In the genomic region with DNA sequence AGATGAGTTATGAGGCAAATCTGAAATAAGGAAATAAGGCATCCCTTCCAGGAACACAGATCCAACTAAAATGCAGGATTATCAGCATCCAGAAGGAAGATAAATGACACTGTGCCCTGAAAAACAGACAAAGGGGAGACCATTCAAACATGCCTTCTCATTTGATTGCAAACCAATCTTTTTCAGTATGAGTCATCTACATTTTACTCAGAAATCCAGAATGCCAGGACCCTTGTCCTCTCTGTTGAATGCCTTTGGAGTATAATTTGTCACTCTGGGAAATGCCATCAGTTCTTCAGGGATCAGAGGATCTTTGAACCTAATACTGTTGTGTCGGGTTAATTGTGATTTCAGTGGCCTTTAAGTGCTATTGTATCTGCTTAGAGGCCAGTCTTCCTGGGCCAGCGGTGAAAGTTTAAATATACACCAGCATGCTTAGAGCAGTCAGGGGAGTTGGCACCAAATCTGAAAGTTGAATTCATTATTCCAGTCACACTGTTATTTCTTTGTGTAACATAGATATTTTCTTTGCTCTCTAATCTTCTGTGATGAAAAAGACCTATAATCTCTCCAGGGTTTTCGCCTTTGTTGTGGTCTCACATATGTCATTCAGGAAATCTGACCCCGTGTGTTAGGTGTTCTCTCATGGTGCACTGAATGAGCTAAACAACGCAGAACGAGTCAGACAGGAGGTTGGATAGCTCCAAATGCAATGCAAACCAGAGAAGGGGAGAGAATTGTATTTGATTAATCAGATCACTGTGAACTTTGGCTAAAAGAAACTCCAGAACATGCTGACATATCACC, we compare ENCODE assay signal across 14 cellular contexts.
A peak's percentile ranks its signal among the peaks of the same experiment; 100 is the strongest.
DNase-seq lines count a peak whose midpoint lies in the region; ATAC-seq and TF ChIP-seq lines count a peak whose summit lies in the region.
"Had no signal": no experiment of that assay in that cellular context is flagged by ENCODE, and none has a peak within 500 bp of the region (broad histone marks: within the 10 kb centered on the region; RNA-seq: fewer than 3 reads in every experiment).

No MANE protein-coding gene starts in this region.

- H3K4me1 ChIP-seq in GM23338 (ENCODE audit: insufficient read depth): no peaks in the 10 kb centered on the region
- H3K4me1 ChIP-seq: upper lobe of left lung had no signal

- H4K20me1 ChIP-seq in GM23338 (replicated peaks; ENCODE audit: insufficient read depth): no peaks in the 10 kb centered on the region

- H3F3A ChIP-seq in GM23338 (replicated peaks; ENCODE audit: low read depth): no peaks in the 10 kb centered on the region

- H3K27ac Mint-ChIP-seq in GM23338 (no peak overlapping the region), immature natural killer cell (no peak overlapping the region)
- H3K27ac Mint-ChIP-seq: mesothelial cell of epicardium had no signal

- DNase-seq in Caki2 (ENCODE audit: low read depth) (peak; percentile 32), GM23338 (ENCODE audit: low spot score) (peak; percentile 5), SW480 (ENCODE audit: low spot score) (peak; percentile 64), inferior parietal cortex (ENCODE audit: extremely low spot score) (peak; percentile 51), immature natural killer cell (no peak), NCI-H187 treated with DMSO at 0.1 percent for 48 hours (lab: John Stamatoyannopoulos, UW) (no peak)
- DNase-seq: effector memory CD4-positive, alpha-beta T cell; SIG-M5; upper lobe of left lung had no signal

- no peak for TF ChIP-seq CTCF in GM23338 (conservative IDR thresholded peaks at IDR 0.05; ENCODE audit: low read depth in 2 of 2)

- in situ Hi-C loops in Caki2 (cut with HindIII; ENCODE audit: low pct_unique_long_range_greater_than_20kb, low sequenced_read_pairs): no loop called here

- ATAC-seq in GM23338: no peak
- ATAC-seq in GM21825 (IDR thresholded peaks at IDR 0.05; ENCODE audit: unreplicated experiment): no peak
- no peak for ATAC-seq in HG02970 (IDR thresholded peaks at IDR 0.05; ENCODE audit: low FRiP score, unreplicated experiment)

- H3K27me3 Mint-ChIP-seq in GM23338 (ENCODE audit: insufficient read depth, low read depth, poor library complexity) (no peaks in the 10 kb centered on the region), immature natural killer cell (ENCODE audit: low read depth in 3 of 3) (peaks cover 0 to 4% (median 2%) of the 10 kb centered on the region in 3 donors)

- no peak overlapping the region for H3K4me2 ChIP-seq in GM23338

- no peak overlapping the region for H3K27ac ChIP-seq in GM23338 (ENCODE audit: low read depth)
- H3K27ac ChIP-seq: upper lobe of left lung had no signal

- H3K27me3 ChIP-seq in GM23338 (ENCODE audit: insufficient read depth): no peaks in the 10 kb centered on the region
- H3K27me3 ChIP-seq: upper lobe of left lung had no signal

- peak overlapping the region; percentile 39; the same call in 1 of the 2 replicates for H2AFZ ChIP-seq in GM23338

- H3K4me3 Mint-ChIP-seq in GM23338: no peak overlapping the region
- H3K4me3 Mint-ChIP-seq in immature natural killer cell: no peak overlapping the region
- H3K4me3 Mint-ChIP-seq: activated naive CD4-positive, alpha-beta T cell treated with anti-CD3 and anti-CD28 coated beads, Interleukin-2, amount 50 U/mL, for 24 hours; CD8-positive, alpha-beta memory T cell; mesothelial cell of epicardium had no signal

- H3K79me2 ChIP-seq in GM23338 (replicated peaks; ENCODE audit: insufficient read depth): no peaks in the 10 kb centered on the region

- H3K4me3 ChIP-seq in GM23338: no peak overlapping the region
- H3K4me3 ChIP-seq: upper lobe of left lung had no signal

- H3K36me3 ChIP-seq in GM23338 (ENCODE audit: insufficient read depth): no peaks in the 10 kb centered on the region
- H3K36me3 ChIP-seq: upper lobe of left lung had no signal

- H3K9me3 Mint-ChIP-seq in GM23338 (no peaks in the 10 kb centered on the region), immature natural killer cell (peaks cover 0 to 3% (median 0%) of the 10 kb centered on the region in 6 donors)
- H3K9me3 Mint-ChIP-seq: activated naive CD4-positive, alpha-beta T cell treated with anti-CD3 and anti-CD28 coated beads, Interleukin-2, amount 50 U/mL, for 24 hours; CD8-positive, alpha-beta memory T cell had no signal

- H3K36me3 Mint-ChIP-seq in GM23338 (ENCODE audit: low read depth): no peaks in the 10 kb centered on the region
- no peaks in the 10 kb centered on the region for H3K36me3 Mint-ChIP-seq in immature natural killer cell
- H3K36me3 Mint-ChIP-seq: activated naive CD4-positive, alpha-beta T cell treated with anti-CD3 and anti-CD28 coated beads, Interleukin-2, amount 50 U/mL, for 24 hours; CD8-positive, alpha-beta memory T cell; mesothelial cell of epicardium had no signal

- H3K4me1 Mint-ChIP-seq in GM23338 (no peaks in the 10 kb centered on the region; the same call in 1 of the 3 replicates), immature natural killer cell (no peaks in the 10 kb centered on the region)

- no peaks in the 10 kb centered on the region for H3K9me2 ChIP-seq in GM23338 (ENCODE audit: insufficient read depth)

TF ChIP-seq in GM23338, 12 proteins besides CTCF, POLR2A, EP300 and RAD21 (continues in another document):
- no peak for TF ChIP-seq POLR2AphosphoS5 (IDR thresholded peaks at IDR 0.05; ENCODE audit: low read depth)
- no peak for TF ChIP-seq EZH2phosphoT487 (IDR thresholded peaks at IDR 0.05; ENCODE audit: unreplicated experiment)
- TF ChIP-seq, protein P1, sequence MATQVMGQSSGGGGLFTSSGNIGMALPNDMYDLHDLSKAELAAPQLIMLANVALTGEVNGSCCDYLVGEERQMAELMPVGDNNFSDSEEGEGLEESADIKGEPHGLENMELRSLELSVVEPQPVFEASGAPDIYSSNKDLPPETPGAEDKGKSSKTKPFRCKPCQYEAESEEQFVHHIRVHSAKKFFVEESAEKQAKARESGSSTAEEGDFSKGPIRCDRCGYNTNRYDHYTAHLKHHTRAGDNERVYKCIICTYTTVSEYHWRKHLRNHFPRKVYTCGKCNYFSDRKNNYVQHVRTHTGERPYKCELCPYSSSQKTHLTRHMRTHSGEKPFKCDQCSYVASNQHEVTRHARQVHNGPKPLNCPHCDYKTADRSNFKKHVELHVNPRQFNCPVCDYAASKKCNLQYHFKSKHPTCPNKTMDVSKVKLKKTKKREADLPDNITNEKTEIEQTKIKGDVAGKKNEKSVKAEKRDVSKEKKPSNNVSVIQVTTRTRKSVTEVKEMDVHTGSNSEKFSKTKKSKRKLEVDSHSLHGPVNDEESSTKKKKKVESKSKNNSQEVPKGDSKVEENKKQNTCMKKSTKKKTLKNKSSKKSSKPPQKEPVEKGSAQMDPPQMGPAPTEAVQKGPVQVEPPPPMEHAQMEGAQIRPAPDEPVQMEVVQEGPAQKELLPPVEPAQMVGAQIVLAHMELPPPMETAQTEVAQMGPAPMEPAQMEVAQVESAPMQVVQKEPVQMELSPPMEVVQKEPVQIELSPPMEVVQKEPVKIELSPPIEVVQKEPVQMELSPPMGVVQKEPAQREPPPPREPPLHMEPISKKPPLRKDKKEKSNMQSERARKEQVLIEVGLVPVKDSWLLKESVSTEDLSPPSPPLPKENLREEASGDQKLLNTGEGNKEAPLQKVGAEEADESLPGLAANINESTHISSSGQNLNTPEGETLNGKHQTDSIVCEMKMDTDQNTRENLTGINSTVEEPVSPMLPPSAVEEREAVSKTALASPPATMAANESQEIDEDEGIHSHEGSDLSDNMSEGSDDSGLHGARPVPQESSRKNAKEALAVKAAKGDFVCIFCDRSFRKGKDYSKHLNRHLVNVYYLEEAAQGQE (IDR thresholded peaks at IDR 0.05; ENCODE audit: unreplicated experiment): no peak
- TF ChIP-seq JUNB (IDR thresholded peaks at IDR 0.05; ENCODE audit: unreplicated experiment): no peak
- TF ChIP-seq CREB1 (CRISPR knock-in tag; IDR thresholded peaks at IDR 0.05; ENCODE audit: low read depth): no peak

Comparison
In these comparisons a context has a peak if more than half of its experiments do, and no peak if none do; other contexts are left out.
1. DNase-seq: peak in Caki2 (single experiment), GM23338 (single experiment), SW480 (single experiment) and inferior parietal cortex (single experiment); none in immature natural killer cell (0 of 3) and NCI-H187 treated with DMSO at 0.1 percent for 48 hours (single experiment).